ENCODE assay signal across 8 cellular contexts in the genomic region with DNA sequence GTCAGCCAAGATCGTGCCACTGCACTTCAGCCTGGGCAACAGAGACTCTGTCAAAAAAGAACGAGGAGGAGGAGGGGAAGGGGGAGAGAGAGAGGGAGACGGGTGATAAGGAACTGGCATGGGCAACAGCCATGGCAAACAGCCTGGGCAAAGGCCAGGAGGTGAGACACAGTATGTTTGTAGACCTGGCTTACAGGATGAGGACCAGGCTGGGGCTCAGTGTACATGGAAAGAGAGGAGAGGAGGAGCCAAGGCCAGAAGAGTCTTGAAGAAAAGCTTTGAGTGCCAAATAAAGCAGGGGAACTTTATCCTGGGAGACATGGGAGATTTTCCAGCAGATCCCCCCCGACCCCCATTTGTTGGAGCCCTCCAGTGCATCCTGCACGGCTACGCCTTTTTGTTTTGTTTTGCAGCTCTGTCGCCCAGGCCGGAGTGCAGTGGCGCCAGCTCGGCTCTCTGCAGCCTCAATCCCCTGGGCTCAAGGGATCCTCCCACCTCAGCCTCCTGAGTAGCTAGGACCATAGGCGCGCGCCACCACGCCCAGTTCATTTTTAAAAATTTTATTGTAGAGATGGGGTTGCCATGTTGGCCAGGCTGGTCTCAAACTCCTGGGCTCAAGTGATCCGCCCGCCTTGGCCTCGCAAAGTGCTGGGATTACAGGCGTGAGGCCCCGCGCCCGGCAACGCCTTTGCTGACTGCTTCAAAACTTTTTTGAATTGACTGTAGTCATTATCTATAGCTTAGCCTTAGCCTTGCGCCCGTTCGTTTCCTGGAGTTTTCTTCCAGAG. TPM values are rescaled to one million over a fixed set of nuclear protein-coding genes. Genes with fewer than 3 reads are reported as not detected.
A peak's percentile ranks its signal among the peaks of the same experiment; 100 is the strongest.
DNase-seq lines count a peak whose midpoint lies in the region; ATAC-seq, FAIRE-seq and TF ChIP-seq lines count a peak whose summit lies in the region.

No MANE protein-coding gene starts in this region.

- H3K27ac Mint-ChIP-seq in neural crest cell (ENCODE audit: unreplicated experiment): peak overlapping the region; percentile 99

- H3K36me3 Mint-ChIP-seq in neural crest cell (ENCODE audit: low read depth): peaks cover 2% of the 10 kb centered on the region

- H3K4me3 Mint-ChIP-seq in neural crest cell: peak overlapping the region; percentile 98

- no peak for ATAC-seq in HG03342 (IDR thresholded peaks at IDR 0.05; ENCODE audit: unreplicated experiment)
- no peak for ATAC-seq in GM19467 (IDR thresholded peaks at IDR 0.05; ENCODE audit: unreplicated experiment)
- ATAC-seq in GM21786 (IDR thresholded peaks at IDR 0.05; ENCODE audit: unreplicated experiment): no peak

- no peak for DNase-seq in H54 (ENCODE audit: insufficient read length, low spot score)
- peak; percentile 32 for DNase-seq in RKO (ENCODE audit: low spot score)
- no peak for DNase-seq in epithelial cell of esophagus (ENCODE audit: low read depth)
- no peak for DNase-seq in neural crest cell (ENCODE audit: low read depth, low spot score)
- no peak for DNase-seq in NCI-H774 (lab: John Stamatoyannopoulos, UW)

- no peak for TF ChIP-seq CTCF in epithelial cell of esophagus (IDR thresholded peaks at IDR 0.05; ENCODE audit: insufficient read depth, low read depth, low read length, missing control alignments)
- no peak for TF ChIP-seq CTCF in neural crest cell (conservative IDR thresholded peaks at IDR 0.05)

- H3K27me3 Mint-ChIP-seq in neural crest cell (ENCODE audit: low read depth): peaks cover 3% of the 10 kb centered on the region

- H3K4me1 Mint-ChIP-seq in neural crest cell: peaks cover 50% of the 10 kb centered on the region

- 0 out of 2 replicates have a peak, but pooled peaks have one; percentile 7 for TF ChIP-seq POLR2A in H54 (IDR thresholded peaks at IDR 0.05; ENCODE audit: low read depth, low read length)

- H3K4me3 ChIP-seq in epithelial cell of esophagus (ENCODE audit: low read length): peak overlapping the region; percentile 77

- FAIRE-seq in H54 (lab: Jason Lieb, UNC): no peak

- H3K9me3 Mint-ChIP-seq in neural crest cell: no peaks in the 10 kb centered on the region

RNA-seq across cellular contexts. Expression of gene ALKBH5, which starts 1.2 kb away (rescaled TPM):
- total RNA-seq in neural crest cell: 104 and 109 TPM in 2 replicates

RNA-seq across cellular contexts. Expression of gene LLGL1, which starts 43.1 kb away (rescaled TPM):
- total RNA-seq in neural crest cell: 93.3 and 99.3 TPM in 2 replicates
